Comparison of ENCODE assay signal across 12 cellular contexts in the genomic region with DNA sequence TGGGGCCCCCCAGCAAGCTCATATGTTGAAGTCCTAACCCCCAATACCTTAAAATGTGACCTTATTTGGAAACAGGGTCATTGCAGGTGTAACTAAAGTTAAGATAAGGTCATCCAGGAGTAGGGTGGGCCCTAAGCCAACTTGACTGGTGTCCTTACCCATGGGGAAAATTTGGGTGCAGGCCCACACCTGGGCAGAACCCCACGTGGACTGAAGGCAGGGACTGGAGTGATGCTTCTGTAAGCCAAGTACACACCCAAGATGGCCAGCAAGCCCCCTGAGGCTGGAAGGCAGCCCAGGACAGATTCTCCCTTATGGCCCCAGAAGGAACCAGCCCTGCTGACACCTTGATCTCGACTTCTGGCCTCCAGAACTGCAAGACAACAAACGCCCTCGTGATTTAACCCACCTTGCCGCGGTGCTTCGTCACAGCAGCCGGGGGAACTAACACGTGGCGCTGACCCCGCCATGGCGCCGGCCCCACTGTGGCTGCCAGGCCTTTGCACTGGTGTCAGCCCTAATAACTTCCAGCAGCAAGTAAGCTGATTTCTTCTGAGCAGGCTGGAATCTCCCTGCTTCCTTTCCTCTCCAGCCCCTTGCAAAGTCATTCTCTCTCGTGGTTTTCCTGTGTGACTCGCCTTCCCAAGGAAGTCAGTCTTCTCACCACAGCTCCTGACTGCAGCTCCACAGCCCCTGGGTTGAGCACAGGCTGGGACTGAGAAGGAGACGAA. TPM values are rescaled to one million over a fixed set of nuclear protein-coding genes. Genes with fewer than 3 reads are reported as not detected.
DNase-seq lines count a peak whose midpoint lies in the region; ATAC-seq and TF ChIP-seq lines count a peak whose summit lies in the region.
"Had no signal": no experiment of that assay in that cellular context is flagged by ENCODE, and none has a peak within 500 bp of the region (broad histone marks: within the 10 kb centered on the region; RNA-seq: fewer than 3 reads in every experiment).

No MANE protein-coding gene starts in this region.

- H3K27ac ChIP-seq in aorta (ENCODE audit: low read depth in 1 of 2, low read length in 2 of 2) (no peak overlapping the region), coronary artery (no peak overlapping the region)
- H3K27ac ChIP-seq: gastrocnemius medialis, VCaP had no signal

- peak overlapping the region; percentile 41 for H3K27ac Mint-ChIP-seq in T-helper 1 cell treated with Interleukin-12 subunit alpha and Interleukin-12 subunit beta and Interleukin-4 antibody, amounts not matched to agents 30 μg/mL and 1 μg/mL, for 36 hours

- H3K4me3 Mint-ChIP-seq in T-helper 1 cell treated with Interleukin-12 subunit alpha and Interleukin-12 subunit beta and Interleukin-4 antibody, amounts not matched to agents 30 μg/mL and 1 μg/mL, for 36 hours, result no peak overlapping the region

- H3K27me3 Mint-ChIP-seq in T-helper 1 cell treated with Interleukin-12 subunit alpha and Interleukin-12 subunit beta and Interleukin-4 antibody, amounts not matched to agents 30 μg/mL and 1 μg/mL, for 36 hours (ENCODE audit: low read depth), result no peaks in the 10 kb centered on the region

- peak; percentile 13 for DNase-seq in left cardiac atrium
- no peak for DNase-seq in left ventricle myocardium superior
- peak; percentile 37 for DNase-seq in glomerular visceral epithelial cell (ENCODE audit: extremely low spot score)
- peak; percentile 33 to 35 for DNase-seq in aorta
- DNase-seq in NCI-H2081 treated with DMSO at 0.1 percent for 48 hours (lab: John Stamatoyannopoulos, UW), result no peak
- no peak for DNase-seq in coronary artery (ENCODE audit: low spot score)
- DNase-seq: gastrocnemius medialis, GOT3, NCI-H1417 treated with DMSO at 0.1 percent for 48 hours had no signal

- H3K36me3 ChIP-seq in aorta (ENCODE audit: control insufficient read depth in 1 of 2, insufficient read depth in 2 of 2, low read length in 1 of 2), result no peaks in the 10 kb centered on the region
- H3K36me3 ChIP-seq: gastrocnemius medialis had no signal

- H3K4me1 Mint-ChIP-seq in T-helper 1 cell treated with Interleukin-12 subunit alpha and Interleukin-12 subunit beta and Interleukin-4 antibody, amounts not matched to agents 30 μg/mL and 1 μg/mL, for 36 hours (ENCODE audit: low read depth), result peaks cover 34% of the 10 kb centered on the region

- H3K4me3 ChIP-seq in aorta (ENCODE audit: low read length in 2 of 2) (no peak overlapping the region), coronary artery (no peak overlapping the region)
- H3K4me3 ChIP-seq: gastrocnemius medialis had no signal

- no peaks in the 10 kb centered on the region for H3K9me3 ChIP-seq in aorta (ENCODE audit: control insufficient read depth, low read length)
- H3K9me3 ChIP-seq: gastrocnemius medialis had no signal

- no peaks in the 10 kb centered on the region for H3K4me1 ChIP-seq in aorta (ENCODE audit: control insufficient read depth in 1 of 2, insufficient read depth in 2 of 2, low read length in 2 of 2)
- H3K4me1 ChIP-seq: gastrocnemius medialis had no signal

- 89 to 94% methylated on average over 16 of the region's 16 CpGs for WGBS in aorta, 2 donors

- peaks cover 3% of the 10 kb centered on the region for H3K36me3 Mint-ChIP-seq in T-helper 1 cell treated with Interleukin-12 subunit alpha and Interleukin-12 subunit beta and Interleukin-4 antibody, amounts not matched to agents 30 μg/mL and 1 μg/mL, for 36 hours (ENCODE audit: low read depth)

- TF ChIP-seq CTCF in coronary artery (IDR thresholded peaks at IDR 0.05), result no peak

- H3K9me3 Mint-ChIP-seq in T-helper 1 cell treated with Interleukin-12 subunit alpha and Interleukin-12 subunit beta and Interleukin-4 antibody, amounts not matched to agents 30 μg/mL and 1 μg/mL, for 36 hours, result no peaks in the 10 kb centered on the region

- no peaks in the 10 kb centered on the region for H3K27me3 ChIP-seq in aorta (ENCODE audit: control insufficient read depth in 1 of 2, insufficient read depth in 2 of 2, low read length in 1 of 2)
- H3K27me3 ChIP-seq: gastrocnemius medialis had no signal

- ATAC-seq in left cardiac atrium (no peak), left ventricle myocardium superior (no peak), aorta (ENCODE audit: low FRiP score) (no peak), GM21360 (IDR thresholded peaks at IDR 0.05; ENCODE audit: unreplicated experiment) (no peak)
- ATAC-seq: gastrocnemius medialis had no signal

- intact Hi-C loops in left cardiac atrium (cut with DNase I) (no loop called here), left ventricle myocardium superior (cut with micrococcal nuclease) (no loop called here), aorta (cut with DNase I) (no loop called here)

RNA-seq across cellular contexts. Expression of a gene that starts 23.2 kb away (rescaled TPM):
- total RNA-seq in left cardiac atrium, result 10 to 100 TPM; 27.7 to 46.9 TPM
- 44.0 TPM for total RNA-seq in left ventricle myocardium superior
- total RNA-seq in aorta, result 10 to 100 TPM; 45.7 to 75.4 TPM
- polyA plus RNA-seq in aorta, result 10 to 100 TPM; 36.9 to 75.1 TPM

RNA-seq across cellular contexts. Expression of a gene that starts 43.2 kb away (rescaled TPM):
- 1 to 10 TPM; 6.7 to 7.3 TPM for total RNA-seq in left cardiac atrium
- 8.2 TPM for total RNA-seq in left ventricle myocardium superior
- total RNA-seq in aorta, result 10 to 100 TPM; 11.1 to 16.2 TPM
- polyA plus RNA-seq in aorta, result 1 to 10 TPM; 3.8 to 9.2 TPM

RNA-seq across cellular contexts. Expression of a gene that starts 43.2 kb away (rescaled TPM):
- total RNA-seq in left cardiac atrium (1 to 10 TPM; 2.4 to 6.3 TPM), left ventricle myocardium superior (1.9 TPM), aorta (1 to 10 TPM; 3.2 to 6.6 TPM)
- 1 to 10 TPM in 1 of 2 donors, not detected in 1; 7.0 TPM for polyA plus RNA-seq in aorta

Comparison
In these comparisons a context has a peak if more than half of its experiments do, and no peak if none do; other contexts are left out.
1. DNase-seq: peak in left cardiac atrium (single experiment), glomerular visceral epithelial cell (single experiment) and aorta (2 of 2); none in left ventricle myocardium superior (single experiment), NCI-H2081 treated with DMSO at 0.1 percent for 48 hours (single experiment) and coronary artery (single experiment).